Comparison of ENCODE assay signal across 8 cellular contexts in genomic region chr16:81447383-81448101, GRCh38. TPM values are rescaled to one million over a fixed set of nuclear protein-coding genes. Genes with fewer than 3 reads are reported as not detected.
DNase-seq lines count a peak whose midpoint lies in the region; TF ChIP-seq lines count a peak whose summit lies in the region.

No MANE protein-coding gene starts in this region.

- no peak overlapping the region for H3K23ac ChIP-seq in mesendoderm (ENCODE audit: low read length)

- TF ChIP-seq CTCF in KMS-11 (conservative IDR thresholded peaks at IDR 0.05; ENCODE audit: low read depth, low read length) (no peak), breast epithelium (IDR thresholded peaks at IDR 0.05) (peak in 1 of 3 donors; percentile 23), tibial artery (IDR thresholded peaks at IDR 0.05) (no peak)

- WGBS in mesendoderm (ENCODE audit: extremely low coverage, insufficient coverage, low lambda C conversion rate) = no CpG with 5 or more reads among the region's 17 CpGs

- peak overlapping the region; percentile 2 for H3K56ac ChIP-seq in mesendoderm (ENCODE audit: low read length)

- H3K27ac ChIP-seq in BLaER1 treated with 17β-estradiol and CSF1 and Interleukin-3, amounts not matched to agents 10 nM and 100 nM = peak overlapping the region in 10 of 11 experiments; percentile 89 to 98 (median 94); a peak in 20 of 22 replicates
- H3K27ac ChIP-seq in KMS-11 (no peak overlapping the region), breast epithelium (peak overlapping the region; percentile 87 to 95), mesendoderm (ENCODE audit: low read depth, low read length) (no peak overlapping the region), SJCRH30 (no peak overlapping the region), tibial artery (no peak overlapping the region)

- peaks cover 0 to 56% (median 39%) of the 10 kb centered on the region in 11 experiments; a peak in 19 of 22 replicates for H3K36me3 ChIP-seq in BLaER1 treated with 17β-estradiol and CSF1 and Interleukin-3, amounts not matched to agents 10 nM and 100 nM
- H3K36me3 ChIP-seq in KMS-11 (ENCODE audit: insufficient read depth) = no peaks in the 10 kb centered on the region
- H3K36me3 ChIP-seq in breast epithelium = no peaks in the 10 kb centered on the region
- no peaks in the 10 kb centered on the region for H3K36me3 ChIP-seq in mesendoderm (ENCODE audit: control insufficient read depth, insufficient read depth, low read length)
- H3K36me3 ChIP-seq in SJCRH30 = no peaks in the 10 kb centered on the region
- no peaks in the 10 kb centered on the region for H3K36me3 ChIP-seq in tibial artery

- intact Hi-C loops in breast epithelium (cut with DNase I; ENCODE audit: low total_unique reads) = no loop called here
- intact Hi-C loops in tibial artery (cut with DNase I; ENCODE audit: low total_unique reads) = loop anchor here (10.0 kb wide), 1 partner anchor 157 kb away; no protein-coding TSS in a partner anchor

- H2BK120ac ChIP-seq in mesendoderm (ENCODE audit: low read depth, low read length) = no peak overlapping the region

- no peak overlapping the region for H4K5ac ChIP-seq in mesendoderm (ENCODE audit: low read length)

- H3K4me2 ChIP-seq in BLaER1 treated with 17β-estradiol and CSF1 and Interleukin-3, amounts not matched to agents 10 nM and 100 nM = peak overlapping the region; percentile 93 to 99 (median 97)
- H3K4me2 ChIP-seq in KMS-11 = peak overlapping the region; percentile 47
- H3K4me2 ChIP-seq in mesendoderm (ENCODE audit: low read length) = peak overlapping the region; percentile 42

- H2BK5ac ChIP-seq in mesendoderm (ENCODE audit: low read length) = no peak overlapping the region

- H3K9me3 ChIP-seq in BLaER1 treated with 17β-estradiol and CSF1 and Interleukin-3, amounts not matched to agents 10 nM and 100 nM (replicated peaks in 1 of 11) = peaks cover 6 to 22% (median 20%) of the 10 kb centered on the region in 11 experiments; a peak in 20 of 22 replicates
- no peaks in the 10 kb centered on the region for H3K9me3 ChIP-seq in breast epithelium
- H3K9me3 ChIP-seq in SJCRH30 (replicated peaks) = no peaks in the 10 kb centered on the region
- no peaks in the 10 kb centered on the region for H3K9me3 ChIP-seq in tibial artery

- H4K20me1 ChIP-seq in BLaER1 treated with 17β-estradiol and CSF1 and Interleukin-3, amounts not matched to agents 10 nM and 100 nM = peaks cover 51 to 67% (median 61%) of the 10 kb centered on the region in 11 experiments
- peaks cover 41% of the 10 kb centered on the region for H4K20me1 ChIP-seq in KMS-11 (ENCODE audit: insufficient read depth)

- H3K79me1 ChIP-seq in mesendoderm (ENCODE audit: low read length) = peaks cover 39% of the 10 kb centered on the region

- peak overlapping the region; percentile 89 to 99 (median 94) for H3K9ac ChIP-seq in BLaER1 treated with 17β-estradiol and CSF1 and Interleukin-3, amounts not matched to agents 10 nM and 100 nM
- no peak overlapping the region for H3K9ac ChIP-seq in KMS-11
- peak overlapping the region; percentile 76 for H3K9ac ChIP-seq in mesendoderm (ENCODE audit: low read length)

- H3K4me1 ChIP-seq in BLaER1 treated with 17β-estradiol and CSF1 and Interleukin-3, amounts not matched to agents 10 nM and 100 nM = peaks cover 56 to 74% (median 64%) of the 10 kb centered on the region in 10 experiments
- peaks cover 69% of the 10 kb centered on the region for H3K4me1 ChIP-seq in KMS-11 (ENCODE audit: low read depth, poor library complexity, severe bottlenecking)
- H3K4me1 ChIP-seq in breast epithelium = peaks cover 0 to 3% of the 10 kb centered on the region in 2 donors
- peaks cover 21% of the 10 kb centered on the region for H3K4me1 ChIP-seq in mesendoderm (ENCODE audit: control insufficient read depth, low read depth, low read length)
- H3K4me1 ChIP-seq in SJCRH30 = no peaks in the 10 kb centered on the region
- H3K4me1 ChIP-seq in tibial artery = peaks cover 0 to 33% (median 14%) of the 10 kb centered on the region in 4 donors

- no peak overlapping the region for H2AFZ ChIP-seq in KMS-11 (ENCODE audit: low read depth)

- H2BK15ac ChIP-seq in mesendoderm (replicated peaks; ENCODE audit: low read depth) = no peak overlapping the region

- H3K18ac ChIP-seq in mesendoderm (ENCODE audit: low read length) = no peak overlapping the region

- H3K27me3 ChIP-seq in BLaER1 treated with 17β-estradiol and CSF1 and Interleukin-3, amounts not matched to agents 10 nM and 100 nM = no peaks in the 10 kb centered on the region
- H3K27me3 ChIP-seq in KMS-11 (ENCODE audit: insufficient read depth, low read depth) (no peaks in the 10 kb centered on the region), breast epithelium (no peaks in the 10 kb centered on the region), mesendoderm (ENCODE audit: insufficient read depth, low read length, poor library complexity) (no peaks in the 10 kb centered on the region), SJCRH30 (peaks cover 5% of the 10 kb centered on the region; the same call in 1 of the 2 replicates), tibial artery (no peaks in the 10 kb centered on the region)

- peak overlapping the region; percentile 78 to 98 (median 88) for H3K4me3 ChIP-seq in BLaER1 treated with 17β-estradiol and CSF1 and Interleukin-3, amounts not matched to agents 10 nM and 100 nM
- H3K4me3 ChIP-seq in KMS-11 (IDR thresholded peaks at IDR 0.05; ENCODE audit: insufficient read depth, low read depth, low read length) (no peak overlapping the region), breast epithelium (peak overlapping the region; percentile 86 to 95 (median 87)), mesendoderm (ENCODE audit: low read length) (no peak overlapping the region), SJCRH30 (no peak overlapping the region), tibial artery (peak overlapping the region in 1 of 2 donors; percentile 73)

- DNase-seq in breast epithelium (ENCODE audit: low spot score in 2 of 2) = peak in 1 of 2 donors; percentile 61
- no peak for DNase-seq in mesendoderm
- no peak for DNase-seq in SJCRH30
- no peak for DNase-seq in tibial artery
- DNase-seq in NCI-H1436 (lab: John Stamatoyannopoulos, UW) = no peak
- DNase-seq in HPDE6-E6E7 (ENCODE audit: extremely low spot score) = no peak

- no peak overlapping the region for H4K8ac ChIP-seq in mesendoderm (ENCODE audit: low read depth, low read length)

- H3K4ac ChIP-seq in mesendoderm (ENCODE audit: low read depth, low read length) = no peak overlapping the region

- peak; percentile 10 for TF ChIP-seq POLR2A in breast epithelium (IDR thresholded peaks at IDR 0.05)

- H3K79me2 ChIP-seq in KMS-11 (ENCODE audit: insufficient read depth, low read depth) (peaks cover 74% of the 10 kb centered on the region), mesendoderm (ENCODE audit: control insufficient read depth, insufficient read depth, low read length) (peaks cover 70% of the 10 kb centered on the region)

- H2AK5ac ChIP-seq in mesendoderm (ENCODE audit: low read length) = no peak overlapping the region

RNA-seq across cellular contexts. Expression of gene CMIP, which starts 2.9 kb away (rescaled TPM):
- 10 to 100 TPM; 14.9 to 23.9 (median 17.6) TPM for total RNA-seq in breast epithelium
- polyA plus RNA-seq in mesendoderm (2013, experiment 1 of 2) = 36.2 TPM
- polyA plus RNA-seq in mesendoderm (2013, experiment 2 of 2) = 36.4 TPM
- 12.2 and 12.9 TPM in 2 replicates for total RNA-seq in SJCRH30 (2014; rRNA removed; shearing (Covaris generic))

Comparison
In these comparisons a context has a peak if more than half of its experiments do, and no peak if none do; other contexts are left out.
1. H3K27ac ChIP-seq: peak in BLaER1 treated with 17β-estradiol and CSF1 and Interleukin-3, amounts not matched to agents 10 nM and 100 nM (10 of 11) and breast epithelium (2 of 2); none in KMS-11 (single experiment), mesendoderm (single experiment), SJCRH30 (single experiment) and tibial artery (0 of 2).
2. H3K4me2 ChIP-seq: peak in every context shown above with its lines; median percentile 97 in BLaER1 treated with 17β-estradiol and CSF1 and Interleukin-3, amounts not matched to agents 10 nM and 100 nM; 47 in KMS-11; 42 in mesendoderm.
3. H3K4me3 ChIP-seq: peak in BLaER1 treated with 17β-estradiol and CSF1 and Interleukin-3, amounts not matched to agents 10 nM and 100 nM (10 of 10) and breast epithelium (3 of 3); none in KMS-11 (single experiment), mesendoderm (single experiment) and SJCRH30 (single experiment).